Comparison of ENCODE assay signal across 8 cellular contexts in genomic region chr1:63691672-63692425, GRCh38.
DNase-seq lines count a peak whose midpoint lies in the region; ATAC-seq, FAIRE-seq and TF ChIP-seq lines count a peak whose summit lies in the region.

No MANE protein-coding gene starts in this region.

- no peaks in the 10 kb centered on the region for H3K4me1 ChIP-seq in OCI-LY1 (ENCODE audit: insufficient read depth, low read length, severe bottlenecking)

- FAIRE-seq in GM12892 (lab: Jason Lieb, UNC): no peak

- H3K36me3 Mint-ChIP-seq in immature natural killer cell: no peaks in the 10 kb centered on the region

- H3K36me3 ChIP-seq in OCI-LY1 (ENCODE audit: insufficient read depth, low read length): no peaks in the 10 kb centered on the region

- H3K27me3 ChIP-seq in OCI-LY1 (ENCODE audit: insufficient read depth, low read length): peaks cover 3% of the 10 kb centered on the region; the same call in 1 of the 2 replicates

- TF ChIP-seq POLR2A in GM12892 (IDR thresholded peaks at IDR 0.05; ENCODE audit: low read depth, low read length): no peak

- no peaks in the 10 kb centered on the region for H3K4me1 Mint-ChIP-seq in immature natural killer cell

- H3K79me2 ChIP-seq in OCI-LY1 (ENCODE audit: insufficient read depth, low read length): no peaks in the 10 kb centered on the region

- H3K27ac Mint-ChIP-seq in immature natural killer cell: no peak overlapping the region

- no peaks in the 10 kb centered on the region for H3F3A ChIP-seq in OCI-LY1 (ENCODE audit: insufficient read depth, low read length)

- H4K20me1 ChIP-seq in OCI-LY1 (ENCODE audit: insufficient read depth, low read length): no peaks in the 10 kb centered on the region

- ATAC-seq in GM19452 (IDR thresholded peaks at IDR 0.05; ENCODE audit: unreplicated experiment): peak; percentile 56

- H3K4me2 ChIP-seq in OCI-LY1 (ENCODE audit: low read length): no peak overlapping the region

- no peaks in the 10 kb centered on the region for H3K9me3 ChIP-seq in OCI-LY1 (ENCODE audit: low read length)

- H3K27me3 Mint-ChIP-seq in immature natural killer cell (ENCODE audit: low read depth in 3 of 3): peaks cover 2 to 4% (median 3%) of the 10 kb centered on the region in 3 donors

- H3K4me3 ChIP-seq in OCI-LY1 (ENCODE audit: low read depth, low read length, poor library complexity, severe bottlenecking): no peak overlapping the region

- H3K9me2 ChIP-seq in OCI-LY1 (ENCODE audit: low read depth, low read length): no peaks in the 10 kb centered on the region

- H3K9me3 Mint-ChIP-seq in immature natural killer cell: no peaks in the 10 kb centered on the region

- TF ChIP-seq CTCF in OCI-LY1 (IDR thresholded peaks at IDR 0.05; ENCODE audit: low read length): peak; percentile 79

- peak; percentile 34 for DNase-seq in DMS 273 treated with DMSO at 0.1 percent for 48 hours (lab: John Stamatoyannopoulos, UW)
- DNase-seq in KG1 (lab: John Stamatoyannopoulos, UW): peak; percentile 13
- DNase-seq in T47D (ENCODE audit: low read depth in 1 of 2, low spot score in 1 of 2): peak; percentile 37 to 68
- DNase-seq in immature natural killer cell: peak; percentile 18 to 31 (median 29)
- DNase-seq in stimulated activated CD4-positive, alpha-beta T cell treated with anti-CD3 and anti-CD28 coated beads, Interleukin-1b, Interleukin-23, amount 100 ng/mL, for 48 hours: peak; percentile 26
- no peak for DNase-seq in GM12892 (ENCODE audit: insufficient read length)

- no peak overlapping the region for H2AFZ ChIP-seq in OCI-LY1 (ENCODE audit: low read length)

- H3K27ac ChIP-seq in OCI-LY1 (ENCODE audit: low read depth, low read length, poor library complexity, severe bottlenecking): no peak overlapping the region

- no peak overlapping the region for H3K4me3 Mint-ChIP-seq in immature natural killer cell

- no peak overlapping the region for H3K9ac ChIP-seq in OCI-LY1 (ENCODE audit: low read length)

- in situ Hi-C loops in T47D (cut with HindIII; ENCODE audit: low pct_unique_long_range_greater_than_20kb, low sequenced_read_pairs): no loop called here
